Comparison of ENCODE assay signal across 35 cellular contexts in genomic region chrX:123405231-123405630, GRCh38.
"Had no signal": no experiment of that assay in that cellular context is flagged by ENCODE, and none has a peak within 500 bp of the region (broad histone marks: within the 10 kb centered on the region; RNA-seq: fewer than 3 reads in every experiment).

No MANE protein-coding gene starts in this region.

- H3K36me3 ChIP-seq: adrenal gland, cardiac muscle cell had no signal

- H3K27me3 Mint-ChIP-seq: activated B cell treated with CpG ODN at 0.5 μM for 24 hours; activated CD4-positive, alpha-beta memory T cell treated with anti-CD3 and anti-CD28 coated beads for 36 hours; activated CD4-positive, alpha-beta T cell treated with anti-CD3 and anti-CD28 coated beads, Interleukin-2, amount 10 ng/mL, durations not matched to agents 24 days and 14 days; activated CD8-positive, alpha-beta T cell treated with anti-CD3 and anti-CD28 coated beads for 36 hours; activated naive CD8-positive, alpha-beta T cell treated with anti-CD3 and anti-CD28 coated beads for 36 hours; brain; central memory CD8-positive, alpha-beta T cell had no signal

- DNase-seq: activated B cell treated with CpG ODN at 0.5 μM for 24 hours; activated CD4-positive, alpha-beta memory T cell treated with anti-CD3 and anti-CD28 coated beads for 36 hours; activated CD4-positive, alpha-beta T cell treated with anti-CD3 and anti-CD28 coated beads for 4 hours; activated CD4-positive, alpha-beta T cell treated with anti-CD3 and anti-CD28 coated beads, Interleukin-2, amount 10 ng/mL, durations not matched to agents 24 days and 14 days; activated CD4-positive, alpha-beta T cell treated with anti-CD3 and anti-CD28 coated beads, Interleukin-2, amount 50 U/mL, for 1 hour; activated CD4-positive, alpha-beta T cell treated with anti-CD3 and anti-CD28 coated beads, Interleukin-2, amount 50 U/mL, for 4 hours; activated CD4-positive, CD25-positive, alpha-beta regulatory T cell treated with anti-CD3 and anti-CD28 coated beads, Interleukin-2, amount 50 U/mL, for 72 hours; activated CD8-positive, alpha-beta memory T cell treated with anti-CD3 and anti-CD28 coated beads, Interleukin-2, amount 50 U/mL, for 4 hours; activated CD8-positive, alpha-beta T cell treated with anti-CD3 and anti-CD28 coated beads for 36 hours; activated effector memory CD4-positive, alpha-beta T cell treated with anti-CD3 and anti-CD28 coated beads, Interleukin-2, amount 50 U/mL, for 16 hours; activated gamma-delta T cell treated with Interleukin-2 at 50 U/mL for 16 hours; activated naive CD4-positive, alpha-beta T cell; activated naive CD4-positive, alpha-beta T cell treated with anti-CD3 and anti-CD28 coated beads for 36 hours; activated naive CD4-positive, alpha-beta T cell treated with anti-CD3 and anti-CD28 coated beads, Interleukin-2, amount 50 U/mL, for 16 hours; activated naive CD8-positive, alpha-beta T cell treated with anti-CD3 and anti-CD28 coated beads for 36 hours; activated T-cell treated with anti-CD3 and anti-CD28 coated beads for 4 hours; activated T-cell treated with anti-CD3 and anti-CD28 coated beads, Interleukin-2, amount 50 U/mL, for 1 hour; activated T-cell treated with anti-CD3 and anti-CD28 coated beads, Interleukin-2, amount 50 U/mL, for 4 hours; activated T-cell treated with anti-CD3 and anti-CD28 coated beads, Interleukin-2, amount 50 U/mL, for 72 hours; adrenal gland; amniotic stem cell; aorta; cerebellar nuclear complex; T-helper 1 cell; T-helper 2 cell; T-helper 9 cell had no signal

- H3K4me1 Mint-ChIP-seq: activated B cell treated with CpG ODN at 0.5 μM for 24 hours; activated CD4-positive, alpha-beta T cell treated with anti-CD3 and anti-CD28 coated beads, Interleukin-2, amount 10 ng/mL, durations not matched to agents 24 days and 14 days; activated naive CD8-positive, alpha-beta T cell treated with anti-CD3 and anti-CD28 coated beads for 36 hours; activated T-helper 17 cell treated with anti-CD3 and anti-CD28 coated beads, Interleukin-2, amount 50 U/mL, for 72 hours; brain; central memory CD8-positive, alpha-beta T cell had no signal

- H3K4me3 Mint-ChIP-seq: activated B cell treated with CpG ODN at 0.5 μM for 24 hours; activated CD4-positive, alpha-beta memory T cell treated with anti-CD3 and anti-CD28 coated beads for 36 hours; activated CD4-positive, alpha-beta T cell treated with anti-CD3 and anti-CD28 coated beads, Interleukin-2, amount 10 ng/mL, durations not matched to agents 24 days and 14 days; activated CD8-positive, alpha-beta T cell treated with anti-CD3 and anti-CD28 coated beads for 36 hours; activated naive CD4-positive, alpha-beta T cell treated with anti-CD3 and anti-CD28 coated beads for 36 hours; activated naive CD8-positive, alpha-beta T cell treated with anti-CD3 and anti-CD28 coated beads for 36 hours; activated T-cell treated with anti-CD3 and anti-CD28 coated beads, Interleukin-2, amount 50 U/mL, for 4 hours; activated T-cell treated with anti-CD3 and anti-CD28 coated beads, Interleukin-2, amount 50 U/mL, for 72 hours; activated T-helper 1 cell treated with anti-CD3 and anti-CD28 coated beads, Interleukin-12 subunit alpha, Interleukin-12 subunit beta, Interleukin-2, Interleukin-4 antibody, amounts not matched to agents 30 ng/mL and 10 ng/mL and 1 ng/mL, durations not matched to agents 14 hours and 24 hours and 36 hours; activated T-helper 17 cell treated with anti-CD3 and anti-CD28 coated beads, Interleukin-2, amount 50 U/mL, for 72 hours; brain; central memory CD8-positive, alpha-beta T cell; T-helper 1 cell treated with Interleukin-12 subunit alpha and Interleukin-12 subunit beta and Interleukin-4 antibody, amounts not matched to agents 30 μg/mL and 1 μg/mL, for 36 hours; T-helper 2 cell treated with Interferon-gamma antibody and Interleukin-4, amounts not matched to agents 5 μg/mL and 100 μg/mL, for 36 hours had no signal

- H3K9me3 ChIP-seq: adrenal gland had no signal

- H3K36me3 Mint-ChIP-seq: activated CD4-positive, alpha-beta memory T cell treated with anti-CD3 and anti-CD28 coated beads for 36 hours; activated naive CD4-positive, alpha-beta T cell treated with anti-CD3 and anti-CD28 coated beads, Interleukin-2, amount 50 U/mL, for 72 hours; activated naive CD8-positive, alpha-beta T cell treated with anti-CD3 and anti-CD28 coated beads for 36 hours had no signal

- H3K4me1 ChIP-seq: adrenal gland had no signal

- H3K27me3 ChIP-seq: adrenal gland, cardiac muscle cell had no signal

- H3K9me3 Mint-ChIP-seq: activated B cell treated with CpG ODN at 0.5 μM for 24 hours; activated CD4-positive, alpha-beta memory T cell treated with anti-CD3 and anti-CD28 coated beads for 36 hours; activated CD4-positive, alpha-beta T cell treated with anti-CD3 and anti-CD28 coated beads, Interleukin-2, amount 10 ng/mL, durations not matched to agents 24 days and 14 days; activated CD8-positive, alpha-beta T cell treated with anti-CD3 and anti-CD28 coated beads for 36 hours; activated naive CD4-positive, alpha-beta T cell treated with anti-CD3 and anti-CD28 coated beads for 36 hours; activated naive CD4-positive, alpha-beta T cell treated with anti-CD3 and anti-CD28 coated beads, Interleukin-2, amount 50 U/mL, for 72 hours; activated naive CD8-positive, alpha-beta T cell treated with anti-CD3 and anti-CD28 coated beads for 36 hours; activated T-cell treated with anti-CD3 and anti-CD28 coated beads, Interleukin-2, amount 50 U/mL, for 4 hours; activated T-cell treated with anti-CD3 and anti-CD28 coated beads, Interleukin-2, amount 50 U/mL, for 72 hours; activated T-helper 1 cell treated with anti-CD3 and anti-CD28 coated beads, Interleukin-12 subunit alpha, Interleukin-12 subunit beta, Interleukin-2, Interleukin-4 antibody, amounts not matched to agents 30 ng/mL and 10 ng/mL and 1 ng/mL, durations not matched to agents 14 hours and 24 hours and 36 hours; brain; central memory CD8-positive, alpha-beta T cell; T-helper 1 cell treated with Interleukin-12 subunit alpha and Interleukin-12 subunit beta and Interleukin-4 antibody, amounts not matched to agents 30 μg/mL and 1 μg/mL, for 36 hours; T-helper 2 cell treated with Interferon-gamma antibody and Interleukin-4, amounts not matched to agents 5 μg/mL and 100 μg/mL, for 36 hours had no signal

- H3K4me3 ChIP-seq: adrenal gland, cardiac muscle cell had no signal

- ATAC-seq: activated CD8-positive, alpha-beta T cell treated with anti-CD3 and anti-CD28 coated beads for 36 hours; activated naive CD4-positive, alpha-beta T cell treated with anti-CD3 and anti-CD28 coated beads, Interleukin-2, amount 50 U/mL, for 72 hours; activated T-cell treated with anti-CD3 and anti-CD28 coated beads, Interleukin-2, amount 50 U/mL, for 4 hours; activated T-cell treated with anti-CD3 and anti-CD28 coated beads, Interleukin-2, amount 50 U/mL, for 72 hours; activated T-helper 17 cell treated with anti-CD3 and anti-CD28 coated beads, Interleukin-2, amount 50 U/mL, for 72 hours had no signal

- H3K27ac Mint-ChIP-seq: activated B cell treated with CpG ODN at 0.5 μM for 24 hours; activated CD4-positive, alpha-beta memory T cell treated with anti-CD3 and anti-CD28 coated beads for 36 hours; activated CD4-positive, alpha-beta T cell treated with anti-CD3 and anti-CD28 coated beads, Interleukin-2, amount 10 ng/mL, durations not matched to agents 24 days and 14 days; activated CD8-positive, alpha-beta T cell treated with anti-CD3 and anti-CD28 coated beads for 36 hours; activated naive CD4-positive, alpha-beta T cell treated with anti-CD3 and anti-CD28 coated beads for 36 hours; activated naive CD4-positive, alpha-beta T cell treated with anti-CD3 and anti-CD28 coated beads, Interleukin-2, amount 50 U/mL, for 72 hours; activated naive CD8-positive, alpha-beta T cell treated with anti-CD3 and anti-CD28 coated beads for 36 hours; activated T-cell treated with anti-CD3 and anti-CD28 coated beads, Interleukin-2, amount 50 U/mL, for 72 hours; activated T-helper 1 cell treated with anti-CD3 and anti-CD28 coated beads, Interleukin-12 subunit alpha, Interleukin-12 subunit beta, Interleukin-2, Interleukin-4 antibody, amounts not matched to agents 30 ng/mL and 10 ng/mL and 1 ng/mL, durations not matched to agents 14 hours and 24 hours and 36 hours; activated T-helper 17 cell treated with anti-CD3 and anti-CD28 coated beads, Interleukin-2, amount 50 U/mL, for 72 hours; brain; T-helper 1 cell treated with Interleukin-12 subunit alpha and Interleukin-12 subunit beta and Interleukin-4 antibody, amounts not matched to agents 30 μg/mL and 1 μg/mL, for 36 hours; T-helper 2 cell treated with Interferon-gamma antibody and Interleukin-4, amounts not matched to agents 5 μg/mL and 100 μg/mL, for 36 hours had no signal

- H3K27ac ChIP-seq: adrenal gland, cardiac muscle cell, VCaP had no signal
